Comparison of ENCODE assay signal across 13 cellular contexts in the genomic region with DNA sequence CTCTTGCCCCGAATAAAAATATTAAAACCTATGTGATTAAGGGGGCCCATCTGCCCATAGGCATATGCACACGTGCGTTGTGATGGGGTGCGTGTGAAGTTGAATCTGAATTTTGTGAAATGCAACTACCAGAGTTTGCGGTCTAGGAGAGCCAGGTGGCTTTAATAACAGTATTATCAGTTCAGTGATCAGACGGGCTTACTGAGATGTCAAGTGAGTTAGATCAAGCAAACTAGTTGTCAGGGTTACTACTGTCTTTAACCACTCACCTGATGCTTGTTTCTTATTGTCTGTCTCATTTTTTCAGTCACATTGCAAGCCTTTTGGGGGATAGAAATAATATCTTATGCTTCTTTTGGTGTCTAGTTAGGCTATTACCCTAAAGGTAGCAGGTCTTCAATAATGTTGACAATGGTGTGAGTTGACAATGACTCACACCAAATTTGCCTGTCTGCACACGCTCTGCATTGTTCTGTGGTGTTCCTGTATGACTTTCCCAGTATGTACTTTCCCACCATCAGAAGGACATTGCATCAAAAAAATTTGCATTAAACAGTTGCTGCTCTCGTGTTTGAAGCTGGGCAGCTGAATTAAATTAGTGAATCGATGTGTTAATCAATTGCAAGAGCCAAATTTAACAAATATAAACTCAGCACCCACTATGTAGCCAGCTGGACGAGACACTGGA.
DNase-seq lines count a peak whose midpoint lies in the region; ATAC-seq, FAIRE-seq and TF ChIP-seq lines count a peak whose summit lies in the region.
"Had no signal": no experiment of that assay in that cellular context is flagged by ENCODE, and none has a peak within 500 bp of the region (broad histone marks: within the 10 kb centered on the region; RNA-seq: fewer than 3 reads in every experiment).

No MANE protein-coding gene starts in this region.

- peaks cover 13% of the 10 kb centered on the region for H3K4me1 ChIP-seq in foreskin keratinocyte
- H3K4me1 ChIP-seq: HAP-1 had no signal

- no peak for TF ChIP-seq CTCF in AG10803 (conservative IDR thresholded peaks at IDR 0.05; ENCODE audit: low read length)
- TF ChIP-seq CTCF in foreskin keratinocyte (conservative IDR thresholded peaks at IDR 0.05), result no peak

- ATAC-seq in GM21423 (IDR thresholded peaks at IDR 0.05; ENCODE audit: unreplicated experiment), result peak; percentile 40
- ATAC-seq in foreskin keratinocyte, result peak; percentile 99
- no peak for ATAC-seq in sciatic nerve
- ATAC-seq in Right ventricle myocardium superior (ENCODE audit: poor library complexity), result no peak

- no peaks in the 10 kb centered on the region for H3K27me3 ChIP-seq in foreskin keratinocyte
- H3K27me3 ChIP-seq: MG63, thyroid gland had no signal

- intact Hi-C loops in sciatic nerve (cut with DNase I) (no loop called here), Right ventricle myocardium superior (cut with DNase I) (no loop called here)

- H3K4me3 ChIP-seq in AG10803 (ENCODE audit: low read length), result no peak overlapping the region
- H3K4me3 ChIP-seq: HAP-1, MG63, thyroid gland had no signal

- FAIRE-seq in RCC 7860 (lab: Jason Lieb, UNC), result peak; percentile 72
- FAIRE-seq: colon had no signal

- peak overlapping the region; percentile 78 for H3K27ac ChIP-seq in foreskin keratinocyte
- H3K27ac ChIP-seq: SK-N-MC, thyroid gland had no signal

- peak; percentile 57 for DNase-seq in AG10803 (ENCODE audit: low read depth)
- DNase-seq in RCC 7860 (ENCODE audit: low spot score), result peak; percentile 77
- peak; percentile 90 to 96 for DNase-seq in foreskin keratinocyte
- no peak for DNase-seq in sciatic nerve (ENCODE audit: low spot score)
- DNase-seq in NCI-H187 treated with DMSO at 0.1 percent for 48 hours (lab: John Stamatoyannopoulos, UW), result no peak
- DNase-seq in NCI-H2196 treated with DMSO at 0.1 percent for 48 hours (lab: John Stamatoyannopoulos, UW; ENCODE audit: unreplicated experiment), result no peak
- no peak for DNase-seq in Right ventricle myocardium superior
- DNase-seq: MG63, thyroid gland had no signal

Comparison
In these comparisons a context has a peak if more than half of its experiments do, and no peak if none do; other contexts are left out.
1. DNase-seq: peak in AG10803 (single experiment), RCC 7860 (single experiment) and foreskin keratinocyte (2 of 2); none in sciatic nerve (single experiment), NCI-H187 treated with DMSO at 0.1 percent for 48 hours (single experiment), NCI-H2196 treated with DMSO at 0.1 percent for 48 hours (single experiment) and Right ventricle myocardium superior (single experiment).
2. ATAC-seq: peak in GM21423 (single experiment) and foreskin keratinocyte (single experiment); none in sciatic nerve (single experiment) and Right ventricle myocardium superior (single experiment).